In the genomic region with DNA sequence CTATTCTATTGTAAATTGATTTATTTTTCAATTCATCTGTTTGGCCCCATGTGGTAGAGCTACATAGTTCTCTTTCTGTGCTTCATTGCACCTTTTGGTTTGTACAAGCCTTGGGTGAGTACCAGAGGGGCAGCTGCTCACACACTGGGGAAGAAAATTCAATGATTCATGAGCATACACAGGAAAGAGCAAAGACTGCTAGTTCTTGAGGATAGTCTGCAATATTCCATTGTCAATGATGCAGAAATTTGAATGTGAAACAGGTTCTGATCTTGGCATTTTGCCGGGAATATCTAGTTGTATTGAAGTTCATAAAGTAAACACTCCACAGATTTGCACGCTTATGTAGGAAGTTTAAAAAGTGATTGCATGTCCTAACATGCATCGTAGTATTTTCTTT, we compare ENCODE assay signal across 15 cellular contexts.
DNase-seq lines count a peak whose midpoint lies in the region; ATAC-seq and TF ChIP-seq lines count a peak whose summit lies in the region.
"Had no signal": no experiment of that assay in that cellular context is flagged by ENCODE, and none has a peak within 500 bp of the region (broad histone marks: within the 10 kb centered on the region; RNA-seq: fewer than 3 reads in every experiment).

No MANE protein-coding gene starts in this region.

- no peak for ATAC-seq in stimulated activated naive CD8-positive, alpha-beta T cell treated with anti-CD3 and anti-CD28 coated beads, Interleukin-15, amount 100 ng/mL, for 72 hours
- ATAC-seq: activated T-cell treated with anti-CD3 and anti-CD28 coated beads, Interleukin-2, amount 50 U/mL, for 4 hours; lower lobe of right lung had no signal

- TF ChIP-seq RAD21 in Ishikawa (IDR thresholded peaks at IDR 0.05; ENCODE audit: low read depth), result no peak

- H3K27me3 Mint-ChIP-seq in stimulated activated naive CD8-positive, alpha-beta T cell treated with anti-CD3 and anti-CD28 coated beads, Interleukin-15, amount 100 ng/mL, for 72 hours, result no peaks in the 10 kb centered on the region
- H3K27me3 Mint-ChIP-seq: activated CD4-positive, alpha-beta memory T cell treated with anti-CD3 and anti-CD28 coated beads for 36 hours; activated naive CD8-positive, alpha-beta T cell treated with anti-CD3 and anti-CD28 coated beads for 36 hours had no signal

- H3K4me1 Mint-ChIP-seq in stimulated activated naive CD8-positive, alpha-beta T cell treated with anti-CD3 and anti-CD28 coated beads, Interleukin-15, amount 100 ng/mL, for 72 hours, result no peaks in the 10 kb centered on the region
- H3K4me1 Mint-ChIP-seq: activated naive CD8-positive, alpha-beta T cell treated with anti-CD3 and anti-CD28 coated beads for 36 hours had no signal

- H3K27ac Mint-ChIP-seq in stimulated activated naive CD8-positive, alpha-beta T cell treated with anti-CD3 and anti-CD28 coated beads, Interleukin-15, amount 100 ng/mL, for 72 hours, result no peak overlapping the region
- H3K27ac Mint-ChIP-seq: activated CD4-positive, alpha-beta memory T cell treated with anti-CD3 and anti-CD28 coated beads for 36 hours; activated naive CD8-positive, alpha-beta T cell treated with anti-CD3 and anti-CD28 coated beads for 36 hours had no signal

- no peak for TF ChIP-seq EP300 in Ishikawa (IDR thresholded peaks at IDR 0.05; ENCODE audit: borderline replicate concordance)

- no peaks in the 10 kb centered on the region for H3K9me3 Mint-ChIP-seq in stimulated activated naive CD8-positive, alpha-beta T cell treated with anti-CD3 and anti-CD28 coated beads, Interleukin-15, amount 100 ng/mL, for 72 hours
- H3K9me3 Mint-ChIP-seq: activated CD4-positive, alpha-beta memory T cell treated with anti-CD3 and anti-CD28 coated beads for 36 hours; activated naive CD8-positive, alpha-beta T cell treated with anti-CD3 and anti-CD28 coated beads for 36 hours; activated T-cell treated with anti-CD3 and anti-CD28 coated beads, Interleukin-2, amount 50 U/mL, for 4 hours had no signal

- DNase-seq in NCI-H2081 treated with DMSO at 0.1 percent for 48 hours (lab: John Stamatoyannopoulos, UW) (peak; percentile 93), NCI-H748 treated with DMSO at 0.1 percent for 48 hours (lab: John Stamatoyannopoulos, UW) (peak; percentile 72), fibroblast of peridontal ligament (ENCODE audit: extremely low read depth) (peak; percentile 7), RPMI8226 (no peak), DMS 273 (lab: John Stamatoyannopoulos, UW; ENCODE audit: unreplicated experiment) (no peak), EL (no peak)
- no peak for DNase-seq in stimulated activated naive CD8-positive, alpha-beta T cell treated with anti-CD3 and anti-CD28 coated beads, Interleukin-15, amount 100 ng/mL, for 72 hours
- DNase-seq: activated CD4-positive, alpha-beta memory T cell treated with anti-CD3 and anti-CD28 coated beads for 36 hours; activated naive CD8-positive, alpha-beta T cell treated with anti-CD3 and anti-CD28 coated beads for 36 hours; activated T-cell treated with anti-CD3 and anti-CD28 coated beads, Interleukin-2, amount 50 U/mL, for 4 hours; Caco-2; lower lobe of right lung; posterior cingulate gyrus; T-helper 1 cell had no signal

- H3K4me3 Mint-ChIP-seq in stimulated activated naive CD8-positive, alpha-beta T cell treated with anti-CD3 and anti-CD28 coated beads, Interleukin-15, amount 100 ng/mL, for 72 hours, result no peak overlapping the region
- H3K4me3 Mint-ChIP-seq: activated CD4-positive, alpha-beta memory T cell treated with anti-CD3 and anti-CD28 coated beads for 36 hours; activated naive CD8-positive, alpha-beta T cell treated with anti-CD3 and anti-CD28 coated beads for 36 hours; activated T-cell treated with anti-CD3 and anti-CD28 coated beads, Interleukin-2, amount 50 U/mL, for 4 hours had no signal

TF ChIP-seq in Ishikawa, 13 proteins besides CTCF, POLR2A, EP300 and RAD21:
- TF ChIP-seq, protein P1, sequence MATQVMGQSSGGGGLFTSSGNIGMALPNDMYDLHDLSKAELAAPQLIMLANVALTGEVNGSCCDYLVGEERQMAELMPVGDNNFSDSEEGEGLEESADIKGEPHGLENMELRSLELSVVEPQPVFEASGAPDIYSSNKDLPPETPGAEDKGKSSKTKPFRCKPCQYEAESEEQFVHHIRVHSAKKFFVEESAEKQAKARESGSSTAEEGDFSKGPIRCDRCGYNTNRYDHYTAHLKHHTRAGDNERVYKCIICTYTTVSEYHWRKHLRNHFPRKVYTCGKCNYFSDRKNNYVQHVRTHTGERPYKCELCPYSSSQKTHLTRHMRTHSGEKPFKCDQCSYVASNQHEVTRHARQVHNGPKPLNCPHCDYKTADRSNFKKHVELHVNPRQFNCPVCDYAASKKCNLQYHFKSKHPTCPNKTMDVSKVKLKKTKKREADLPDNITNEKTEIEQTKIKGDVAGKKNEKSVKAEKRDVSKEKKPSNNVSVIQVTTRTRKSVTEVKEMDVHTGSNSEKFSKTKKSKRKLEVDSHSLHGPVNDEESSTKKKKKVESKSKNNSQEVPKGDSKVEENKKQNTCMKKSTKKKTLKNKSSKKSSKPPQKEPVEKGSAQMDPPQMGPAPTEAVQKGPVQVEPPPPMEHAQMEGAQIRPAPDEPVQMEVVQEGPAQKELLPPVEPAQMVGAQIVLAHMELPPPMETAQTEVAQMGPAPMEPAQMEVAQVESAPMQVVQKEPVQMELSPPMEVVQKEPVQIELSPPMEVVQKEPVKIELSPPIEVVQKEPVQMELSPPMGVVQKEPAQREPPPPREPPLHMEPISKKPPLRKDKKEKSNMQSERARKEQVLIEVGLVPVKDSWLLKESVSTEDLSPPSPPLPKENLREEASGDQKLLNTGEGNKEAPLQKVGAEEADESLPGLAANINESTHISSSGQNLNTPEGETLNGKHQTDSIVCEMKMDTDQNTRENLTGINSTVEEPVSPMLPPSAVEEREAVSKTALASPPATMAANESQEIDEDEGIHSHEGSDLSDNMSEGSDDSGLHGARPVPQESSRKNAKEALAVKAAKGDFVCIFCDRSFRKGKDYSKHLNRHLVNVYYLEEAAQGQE (IDR thresholded peaks at IDR 0.05; ENCODE audit: low read depth), result no peak
- TF ChIP-seq TEAD4 (IDR thresholded peaks at IDR 0.05), result no peak
- peak; percentile 24; the same call in 1 of the 2 replicates for TF ChIP-seq TCF12 (IDR thresholded peaks at IDR 0.05; ENCODE audit: low read depth)
- TF ChIP-seq CEBPB (IDR thresholded peaks at IDR 0.05), result no peak

Comparison
In these comparisons a context has a peak if more than half of its experiments do, and no peak if none do; other contexts are left out.
1. DNase-seq: peak in NCI-H2081 treated with DMSO at 0.1 percent for 48 hours (single experiment), NCI-H748 treated with DMSO at 0.1 percent for 48 hours (single experiment) and fibroblast of peridontal ligament (single experiment); none in RPMI8226 (single experiment), DMS 273 (single experiment), stimulated activated naive CD8-positive, alpha-beta T cell treated with anti-CD3 and anti-CD28 coated beads, Interleukin-15, amount 100 ng/mL, for 72 hours (0 of 2) and EL (single experiment).